1 cellular context compared by ENCODE assay signal in the genomic region with DNA sequence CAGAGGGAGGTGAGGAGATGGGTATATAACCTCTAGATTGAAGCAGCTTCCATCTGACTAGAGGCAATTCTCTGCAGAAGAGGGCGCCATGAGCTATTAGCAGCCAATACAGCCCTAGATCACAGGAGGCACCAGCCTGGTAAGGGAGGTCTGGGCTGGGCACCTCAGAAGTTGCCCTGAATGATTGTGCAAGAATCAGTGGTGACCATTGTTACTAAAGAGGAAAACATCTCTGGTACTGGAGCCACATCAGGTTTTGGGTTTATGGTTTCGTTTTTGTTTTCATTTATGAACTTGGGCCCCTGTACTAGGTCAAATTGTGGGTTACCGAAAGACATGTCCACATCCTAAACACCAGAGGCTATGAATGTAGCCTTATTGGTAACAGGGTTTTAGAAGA.
TF ChIP-seq lines count a peak whose summit lies in the region.

No MANE protein-coding gene starts in this region.

TF ChIP-seq in WTC11, 78 proteins besides CTCF, POLR2A, EP300 and RAD21 (continued from another document):
- TF ChIP-seq, protein P1, sequence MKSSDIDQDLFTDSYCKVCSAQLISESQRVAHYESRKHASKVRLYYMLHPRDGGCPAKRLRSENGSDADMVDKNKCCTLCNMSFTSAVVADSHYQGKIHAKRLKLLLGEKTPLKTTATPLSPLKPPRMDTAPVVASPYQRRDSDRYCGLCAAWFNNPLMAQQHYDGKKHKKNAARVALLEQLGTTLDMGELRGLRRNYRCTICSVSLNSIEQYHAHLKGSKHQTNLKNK (CRISPR knock-in tag; IDR thresholded peaks at IDR 0.05) = no peak
- TF ChIP-seq E2F4 (CRISPR knock-in tag; IDR thresholded peaks at IDR 0.05; ENCODE audit: borderline replicate concordance, low read depth) = no peak
- TF ChIP-seq CREB1 (CRISPR knock-in tag; IDR thresholded peaks at IDR 0.05) = no peak
- no peak for TF ChIP-seq ZNF138 (CRISPR knock-in tag; conservative IDR thresholded peaks at IDR 0.05)
- TF ChIP-seq, protein P2, sequence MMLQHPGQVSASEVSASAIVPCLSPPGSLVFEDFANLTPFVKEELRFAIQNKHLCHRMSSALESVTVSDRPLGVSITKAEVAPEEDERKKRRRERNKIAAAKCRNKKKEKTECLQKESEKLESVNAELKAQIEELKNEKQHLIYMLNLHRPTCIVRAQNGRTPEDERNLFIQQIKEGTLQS (CRISPR knock-in tag; conservative IDR thresholded peaks at IDR 0.05) = no peak
- no peak for TF ChIP-seq FOXP1 (CRISPR knock-in tag; IDR thresholded peaks at IDR 0.05; ENCODE audit: borderline replicate concordance)
- no peak for TF ChIP-seq PRDM15 (CRISPR knock-in tag; IDR thresholded peaks at IDR 0.05)
